10 cellular contexts compared by ENCODE assay signal in the genomic region with DNA sequence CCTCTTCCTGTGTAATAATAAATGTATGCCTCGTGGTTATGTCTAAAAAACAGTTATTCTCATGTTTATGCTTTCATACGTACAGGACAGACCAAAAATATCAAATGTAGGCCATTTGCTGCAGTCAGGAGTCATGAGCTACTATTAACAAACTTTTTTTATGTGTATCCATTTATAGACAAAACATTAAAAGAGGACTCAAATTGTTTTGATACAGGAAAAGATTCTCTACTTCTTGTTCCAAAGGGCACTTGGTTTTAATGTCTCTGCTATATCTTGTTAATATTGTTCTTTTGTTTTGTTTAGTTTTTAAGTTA.
DNase-seq lines count a peak whose midpoint lies in the region; ATAC-seq and TF ChIP-seq lines count a peak whose summit lies in the region.
"Had no signal": no experiment of that assay in that cellular context is flagged by ENCODE, and none has a peak within 500 bp of the region (broad histone marks: within the 10 kb centered on the region; RNA-seq: fewer than 3 reads in every experiment).

No MANE protein-coding gene starts in this region.

- ATAC-seq in stimulated activated naive CD8-positive, alpha-beta T cell treated with anti-CD3 and anti-CD28 coated beads, Interleukin-15, Interleukin-2, amounts not matched to agents 100 U/mL and 50 U/mL, for 24 hours, result no peak
- ATAC-seq in lower lobe of right lung (peak; percentile 54 to 58), GM21367 (IDR thresholded peaks at IDR 0.05; ENCODE audit: unreplicated experiment) (no peak)

- H3K27ac Mint-ChIP-seq in stimulated activated naive CD8-positive, alpha-beta T cell treated with anti-CD3 and anti-CD28 coated beads, Interleukin-15, Interleukin-2, amounts not matched to agents 100 ng/mL and 50 ng/mL, for 24 hours, result peak overlapping the region; percentile 72
- peak overlapping the region; percentile 75 for H3K27ac Mint-ChIP-seq in activated T-helper 2 cell treated with anti-CD3 and anti-CD28 coated beads, Interferon-gamma antibody, Interleukin-2, Interleukin-4, amounts not matched to agents 10 μg/mL and 5 μg/mL and 100 μg/mL, durations not matched to agents 14 hours and 24 hours and 36 hours

- no peaks in the 10 kb centered on the region for H3K27me3 ChIP-seq in lower lobe of right lung (ENCODE audit: low read depth)

- H3K9me3 Mint-ChIP-seq in stimulated activated naive CD8-positive, alpha-beta T cell treated with anti-CD3 and anti-CD28 coated beads, Interleukin-15, Interleukin-2, amounts not matched to agents 100 ng/mL and 50 ng/mL, for 24 hours, result no peaks in the 10 kb centered on the region
- no peaks in the 10 kb centered on the region for H3K9me3 Mint-ChIP-seq in activated T-helper 2 cell treated with anti-CD3 and anti-CD28 coated beads, Interferon-gamma antibody, Interleukin-2, Interleukin-4, amounts not matched to agents 10 μg/mL and 5 μg/mL and 100 μg/mL, durations not matched to agents 14 hours and 24 hours and 36 hours

- H3K4me1 ChIP-seq in lower lobe of right lung, result peaks cover 37% of the 10 kb centered on the region
- H3K4me1 ChIP-seq: parathyroid adenoma had no signal

- POLR2A ChIA-PET in RWPE1 (lab: Yijun Ruan, JAX; ENCODE audit: low non-redundant PET), result no interaction called here

- H3K27me3 Mint-ChIP-seq in stimulated activated naive CD8-positive, alpha-beta T cell treated with anti-CD3 and anti-CD28 coated beads, Interleukin-15, Interleukin-2, amounts not matched to agents 100 ng/mL and 50 ng/mL, for 24 hours, result peaks cover 6% of the 10 kb centered on the region
- peaks cover 5% of the 10 kb centered on the region for H3K27me3 Mint-ChIP-seq in activated T-helper 2 cell treated with anti-CD3 and anti-CD28 coated beads, Interferon-gamma antibody, Interleukin-2, Interleukin-4, amounts not matched to agents 10 μg/mL and 5 μg/mL and 100 μg/mL, durations not matched to agents 14 hours and 24 hours and 36 hours (ENCODE audit: low read depth)

- DNase-seq in stimulated activated naive CD8-positive, alpha-beta T cell treated with anti-CD3 and anti-CD28 coated beads, Interleukin-15, Interleukin-2, amounts not matched to agents 100 U/mL and 50 U/mL, for 24 hours, result no peak
- no peak for DNase-seq in activated T-helper 2 cell treated with anti-CD3 and anti-CD28 coated beads, Interferon-gamma antibody, Interleukin-2, Interleukin-4, amounts not matched to agents 10 μg/mL and 5 μg/mL and 100 μg/mL, durations not matched to agents 14 hours and 24 hours and 36 hours (ENCODE audit: low spot score)
- no peak for DNase-seq in lower lobe of right lung
- DNase-seq in RWPE1 (ENCODE audit: low spot score), result no peak
- no peak for DNase-seq in epidermal melanocyte (ENCODE audit: insufficient read length, low spot score)
- no peak for DNase-seq in NCI-H146 treated with DMSO at 0.1 percent for 48 hours (lab: John Stamatoyannopoulos, UW; ENCODE audit: unreplicated experiment)
- DNase-seq: cerebellar nuclear complex had no signal

- H3K4me1 Mint-ChIP-seq in stimulated activated naive CD8-positive, alpha-beta T cell treated with anti-CD3 and anti-CD28 coated beads, Interleukin-15, Interleukin-2, amounts not matched to agents 100 ng/mL and 50 ng/mL, for 24 hours (ENCODE audit: low read depth), result peaks cover 41% of the 10 kb centered on the region
- peaks cover 43% of the 10 kb centered on the region for H3K4me1 Mint-ChIP-seq in activated T-helper 2 cell treated with anti-CD3 and anti-CD28 coated beads, Interferon-gamma antibody, Interleukin-2, Interleukin-4, amounts not matched to agents 10 μg/mL and 5 μg/mL and 100 μg/mL, durations not matched to agents 14 hours and 24 hours and 36 hours (ENCODE audit: low read depth)

- no peak overlapping the region for H3K4me3 ChIP-seq in lower lobe of right lung

- H3K36me3 Mint-ChIP-seq in stimulated activated naive CD8-positive, alpha-beta T cell treated with anti-CD3 and anti-CD28 coated beads, Interleukin-15, Interleukin-2, amounts not matched to agents 100 ng/mL and 50 ng/mL, for 24 hours (ENCODE audit: low read depth), result no peaks in the 10 kb centered on the region
- H3K36me3 Mint-ChIP-seq in activated T-helper 2 cell treated with anti-CD3 and anti-CD28 coated beads, Interferon-gamma antibody, Interleukin-2, Interleukin-4, amounts not matched to agents 10 μg/mL and 5 μg/mL and 100 μg/mL, durations not matched to agents 14 hours and 24 hours and 36 hours (ENCODE audit: low read depth), result no peaks in the 10 kb centered on the region

- H3K9me3 ChIP-seq in lower lobe of right lung, result no peaks in the 10 kb centered on the region

- H3K27ac ChIP-seq in lower lobe of right lung (peak overlapping the region; percentile 43), RWPE1 (no peak overlapping the region)
- H3K27ac ChIP-seq: parathyroid adenoma had no signal

- CTCF ChIA-PET in RWPE1 (lab: Yijun Ruan, JAX), result interaction anchor here (0.7 kb wide), 1 partner anchor 1579 kb away, joined by 3 read pairs; no protein-coding TSS in a partner anchor

- intact Hi-C loops in activated T-helper 2 cell treated with anti-CD3 and anti-CD28 coated beads, Interferon-gamma antibody, Interleukin-2, Interleukin-4, amounts not matched to agents 10 μg/mL and 5 μg/mL and 100 μg/mL, durations not matched to agents 14 hours and 24 hours and 36 hours (cut with micrococcal nuclease), result loop anchor here (1.0 to 5.0 kb wide), 5 partner anchors 33 to 154 kb away; a partner anchor contains a TSS
- intact Hi-C loops in lower lobe of right lung (cut with DNase I), result no loop called here

- peak overlapping the region; percentile 51 for H3K4me3 Mint-ChIP-seq in stimulated activated naive CD8-positive, alpha-beta T cell treated with anti-CD3 and anti-CD28 coated beads, Interleukin-15, Interleukin-2, amounts not matched to agents 100 ng/mL and 50 ng/mL, for 24 hours
- no peak overlapping the region for H3K4me3 Mint-ChIP-seq in activated T-helper 2 cell treated with anti-CD3 and anti-CD28 coated beads, Interferon-gamma antibody, Interleukin-2, Interleukin-4, amounts not matched to agents 10 μg/mL and 5 μg/mL and 100 μg/mL, durations not matched to agents 14 hours and 24 hours and 36 hours (ENCODE audit: low read depth)

- TF ChIP-seq CTCF in lower lobe of right lung (IDR thresholded peaks at IDR 0.05) (no peak), RWPE1 (conservative IDR thresholded peaks at IDR 0.05; ENCODE audit: low read depth) (no peak)

- no peaks in the 10 kb centered on the region for H3K36me3 ChIP-seq in lower lobe of right lung

Comparison
In these comparisons a context has a peak if more than half of its experiments do, and no peak if none do; other contexts are left out.
1. ATAC-seq: peak in lower lobe of right lung (2 of 2); none in stimulated activated naive CD8-positive, alpha-beta T cell treated with anti-CD3 and anti-CD28 coated beads, Interleukin-15, Interleukin-2, amounts not matched to agents 100 U/mL and 50 U/mL, for 24 hours (single experiment) and GM21367 (single experiment).